ENCODE assay signal across 1 cellular context in genomic region chr17:67824735-67825626, GRCh38.
TF ChIP-seq lines count a peak whose summit lies in the region.

BPTF (plus strand) TSS chr17:67825503; CDS start chr17:67825725, 222 bp downstream.

TF ChIP-seq in HepG2, 621 proteins besides CTCF, POLR2A, EP300 and RAD21 (continued from another document and continues in another):
- TF ChIP-seq HDAC6 (IDR thresholded peaks at IDR 0.05; ENCODE audit: low read depth, low read length) (no peak), KDM6A (CRISPR knock-in tag; IDR thresholded peaks at IDR 0.05; ENCODE audit: low read depth) (no peak), RELA (CRISPR knock-in tag; IDR thresholded peaks at IDR 0.05) (0 out of 2 replicates have a peak, but pooled peaks have one; percentile 38), ZBTB8A (CRISPR knock-in tag; IDR thresholded peaks at IDR 0.05; ENCODE audit: borderline replicate concordance, low read depth) (no peak), KMT2A (CRISPR knock-in tag; IDR thresholded peaks at IDR 0.05) (peak; percentile 83), ZNF543 (CRISPR knock-in tag; IDR thresholded peaks at IDR 0.05) (peak; percentile 73), ZNF382 (CRISPR knock-in tag; IDR thresholded peaks at IDR 0.05; ENCODE audit: borderline replicate concordance) (no peak), CBX5 (CRISPR knock-in tag; IDR thresholded peaks at IDR 0.05; ENCODE audit: borderline replicate concordance) (peak; percentile 21; the same call in 1 of the 2 replicates), PRMT3 (CRISPR knock-in tag; IDR thresholded peaks at IDR 0.05; ENCODE audit: borderline replicate concordance, low read depth) (0 out of 2 replicates have a peak, but pooled peaks have one; percentile 24), ADNP (CRISPR knock-in tag; IDR thresholded peaks at IDR 0.05) (no peak), RNF2 (conservative IDR thresholded peaks at IDR 0.05; ENCODE audit: low read depth) (0 out of 2 replicates have a peak, but pooled peaks have one; percentile 37), ZNF451 (CRISPR knock-in tag; IDR thresholded peaks at IDR 0.05) (peak; percentile 83; the same call in 1 of the 2 replicates), GPN1 (CRISPR knock-in tag; IDR thresholded peaks at IDR 0.05; ENCODE audit: borderline replicate concordance) (peak; percentile 43; the same call in 1 of the 2 replicates), ZNF253 (CRISPR knock-in tag; IDR thresholded peaks at IDR 0.05; ENCODE audit: borderline replicate concordance) (peak; percentile 76; the same call in 1 of the 2 replicates), STAG1 (CRISPR knock-in tag; IDR thresholded peaks at IDR 0.05) (peak; percentile 60), ZFP82 (CRISPR knock-in tag; IDR thresholded peaks at IDR 0.05; ENCODE audit: borderline replicate concordance) (peak; percentile 79; the same call in 1 of the 2 replicates), SP2 (CRISPR knock-in tag; IDR thresholded peaks at IDR 0.05) (no peak), ZNF260 (CRISPR knock-in tag; IDR thresholded peaks at IDR 0.05; ENCODE audit: borderline replicate concordance, low read depth) (no peak), ZNF83 (CRISPR knock-in tag; IDR thresholded peaks at IDR 0.05; ENCODE audit: borderline replicate concordance) (no peak), CC2D1A (CRISPR knock-in tag; IDR thresholded peaks at IDR 0.05) (no peak), ZNF276 (CRISPR knock-in tag; IDR thresholded peaks at IDR 0.05; ENCODE audit: low read depth) (no peak), ARNTL (CRISPR knock-in tag; IDR thresholded peaks at IDR 0.05) (peak; percentile 71; the same call in 1 of the 2 replicates), ZNF3 (CRISPR knock-in tag; IDR thresholded peaks at IDR 0.05) (no peak), ZNF709 (CRISPR knock-in tag; IDR thresholded peaks at IDR 0.05) (peak; percentile 75), CEBPG (CRISPR knock-in tag; IDR thresholded peaks at IDR 0.05) (peak; percentile 37; the same call in 1 of the 2 replicates), ZBTB44 (CRISPR knock-in tag; IDR thresholded peaks at IDR 0.05) (peak; percentile 57; the same call in 1 of the 2 replicates), GFI1 (CRISPR knock-in tag; IDR thresholded peaks at IDR 0.05; ENCODE audit: borderline replicate concordance) (peak; percentile 59; the same call in 1 of the 2 replicates), ZNF343 (CRISPR knock-in tag; IDR thresholded peaks at IDR 0.05) (no peak), NPAS2 (CRISPR knock-in tag; IDR thresholded peaks at IDR 0.05; ENCODE audit: borderline replicate concordance) (no peak), ZBTB7A (CRISPR knock-in tag; IDR thresholded peaks at IDR 0.05) (no peak), TFDP2 (CRISPR knock-in tag; IDR thresholded peaks at IDR 0.05) (peak; percentile 54), HMGA1 (CRISPR knock-in tag; conservative IDR thresholded peaks at IDR 0.05) (no peak)
- TF ChIP-seq, protein P1, sequence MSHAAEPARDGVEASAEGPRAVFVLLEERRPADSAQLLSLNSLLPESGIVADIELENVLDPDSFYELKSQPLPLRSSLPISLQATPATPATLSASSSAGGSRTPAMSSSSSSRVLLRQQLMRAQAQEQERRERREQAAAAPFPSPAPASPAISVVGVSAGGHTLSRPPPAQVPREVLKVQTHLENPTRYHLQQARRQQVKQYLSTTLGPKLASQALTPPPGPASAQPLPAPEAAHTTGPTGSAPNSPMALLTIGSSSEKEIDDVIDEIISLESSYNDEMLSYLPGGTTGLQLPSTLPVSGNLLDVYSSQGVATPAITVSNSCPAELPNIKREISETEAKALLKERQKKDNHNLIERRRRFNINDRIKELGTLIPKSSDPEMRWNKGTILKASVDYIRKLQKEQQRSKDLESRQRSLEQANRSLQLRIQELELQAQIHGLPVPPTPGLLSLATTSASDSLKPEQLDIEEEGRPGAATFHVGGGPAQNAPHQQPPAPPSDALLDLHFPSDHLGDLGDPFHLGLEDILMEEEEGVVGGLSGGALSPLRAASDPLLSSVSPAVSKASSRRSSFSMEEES (CRISPR knock-in tag; IDR thresholded peaks at IDR 0.05): peak; percentile 93
- TF ChIP-seq, protein P2, sequence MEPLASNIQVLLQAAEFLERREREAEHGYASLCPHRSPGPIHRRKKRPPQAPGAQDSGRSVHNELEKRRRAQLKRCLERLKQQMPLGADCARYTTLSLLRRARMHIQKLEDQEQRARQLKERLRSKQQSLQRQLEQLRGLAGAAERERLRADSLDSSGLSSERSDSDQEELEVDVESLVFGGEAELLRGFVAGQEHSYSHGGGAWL (CRISPR knock-in tag; IDR thresholded peaks at IDR 0.05): no peak; the same call in 1 of the 2 replicates
- TF ChIP-seq, protein P3, sequence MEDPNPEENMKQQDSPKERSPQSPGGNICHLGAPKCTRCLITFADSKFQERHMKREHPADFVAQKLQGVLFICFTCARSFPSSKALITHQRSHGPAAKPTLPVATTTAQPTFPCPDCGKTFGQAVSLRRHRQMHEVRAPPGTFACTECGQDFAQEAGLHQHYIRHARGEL (CRISPR knock-in tag; IDR thresholded peaks at IDR 0.05): no peak
- TF ChIP-seq, protein P4, sequence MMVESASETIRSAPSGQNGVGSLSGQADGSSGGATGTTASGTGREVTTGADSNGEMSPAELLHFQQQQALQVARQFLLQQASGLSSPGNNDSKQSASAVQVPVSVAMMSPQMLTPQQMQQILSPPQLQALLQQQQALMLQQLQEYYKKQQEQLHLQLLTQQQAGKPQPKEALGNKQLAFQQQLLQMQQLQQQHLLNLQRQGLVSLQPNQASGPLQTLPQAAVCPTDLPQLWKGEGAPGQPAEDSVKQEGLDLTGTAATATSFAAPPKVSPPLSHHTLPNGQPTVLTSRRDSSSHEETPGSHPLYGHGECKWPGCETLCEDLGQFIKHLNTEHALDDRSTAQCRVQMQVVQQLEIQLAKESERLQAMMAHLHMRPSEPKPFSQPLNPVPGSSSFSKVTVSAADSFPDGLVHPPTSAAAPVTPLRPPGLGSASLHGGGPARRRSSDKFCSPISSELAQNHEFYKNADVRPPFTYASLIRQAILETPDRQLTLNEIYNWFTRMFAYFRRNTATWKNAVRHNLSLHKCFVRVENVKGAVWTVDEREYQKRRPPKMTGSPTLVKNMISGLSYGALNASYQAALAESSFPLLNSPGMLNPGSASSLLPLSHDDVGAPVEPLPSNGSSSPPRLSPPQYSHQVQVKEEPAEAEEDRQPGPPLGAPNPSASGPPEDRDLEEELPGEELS (CRISPR knock-in tag; IDR thresholded peaks at IDR 0.05): peak; percentile 32; the same call in 1 of the 2 replicates
- TF ChIP-seq, protein P5, sequence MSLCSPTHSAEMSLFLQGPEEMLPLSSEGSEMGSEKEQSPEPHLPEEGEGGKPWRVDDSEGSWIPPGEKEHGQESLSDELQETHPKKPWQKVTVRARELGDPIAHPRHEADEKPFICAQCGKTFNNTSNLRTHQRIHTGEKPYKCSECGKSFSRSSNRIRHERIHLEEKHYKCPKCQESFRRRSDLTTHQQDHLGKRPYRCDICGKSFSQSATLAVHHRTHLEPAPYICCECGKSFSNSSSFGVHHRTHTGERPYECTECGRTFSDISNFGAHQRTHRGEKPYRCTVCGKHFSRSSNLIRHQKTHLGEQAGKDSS (CRISPR knock-in tag; IDR thresholded peaks at IDR 0.05; ENCODE audit: borderline replicate concordance, low read depth): peak; percentile 90; the same call in 1 of the 2 replicates
- TF ChIP-seq, protein P6, sequence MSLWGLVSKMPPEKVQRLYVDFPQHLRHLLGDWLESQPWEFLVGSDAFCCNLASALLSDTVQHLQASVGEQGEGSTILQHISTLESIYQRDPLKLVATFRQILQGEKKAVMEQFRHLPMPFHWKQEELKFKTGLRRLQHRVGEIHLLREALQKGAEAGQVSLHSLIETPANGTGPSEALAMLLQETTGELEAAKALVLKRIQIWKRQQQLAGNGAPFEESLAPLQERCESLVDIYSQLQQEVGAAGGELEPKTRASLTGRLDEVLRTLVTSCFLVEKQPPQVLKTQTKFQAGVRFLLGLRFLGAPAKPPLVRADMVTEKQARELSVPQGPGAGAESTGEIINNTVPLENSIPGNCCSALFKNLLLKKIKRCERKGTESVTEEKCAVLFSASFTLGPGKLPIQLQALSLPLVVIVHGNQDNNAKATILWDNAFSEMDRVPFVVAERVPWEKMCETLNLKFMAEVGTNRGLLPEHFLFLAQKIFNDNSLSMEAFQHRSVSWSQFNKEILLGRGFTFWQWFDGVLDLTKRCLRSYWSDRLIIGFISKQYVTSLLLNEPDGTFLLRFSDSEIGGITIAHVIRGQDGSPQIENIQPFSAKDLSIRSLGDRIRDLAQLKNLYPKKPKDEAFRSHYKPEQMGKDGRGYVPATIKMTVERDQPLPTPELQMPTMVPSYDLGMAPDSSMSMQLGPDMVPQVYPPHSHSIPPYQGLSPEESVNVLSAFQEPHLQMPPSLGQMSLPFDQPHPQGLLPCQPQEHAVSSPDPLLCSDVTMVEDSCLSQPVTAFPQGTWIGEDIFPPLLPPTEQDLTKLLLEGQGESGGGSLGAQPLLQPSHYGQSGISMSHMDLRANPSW (CRISPR knock-in tag; IDR thresholded peaks at IDR 0.05; ENCODE audit: borderline replicate concordance): no peak
- TF ChIP-seq, protein P7, sequence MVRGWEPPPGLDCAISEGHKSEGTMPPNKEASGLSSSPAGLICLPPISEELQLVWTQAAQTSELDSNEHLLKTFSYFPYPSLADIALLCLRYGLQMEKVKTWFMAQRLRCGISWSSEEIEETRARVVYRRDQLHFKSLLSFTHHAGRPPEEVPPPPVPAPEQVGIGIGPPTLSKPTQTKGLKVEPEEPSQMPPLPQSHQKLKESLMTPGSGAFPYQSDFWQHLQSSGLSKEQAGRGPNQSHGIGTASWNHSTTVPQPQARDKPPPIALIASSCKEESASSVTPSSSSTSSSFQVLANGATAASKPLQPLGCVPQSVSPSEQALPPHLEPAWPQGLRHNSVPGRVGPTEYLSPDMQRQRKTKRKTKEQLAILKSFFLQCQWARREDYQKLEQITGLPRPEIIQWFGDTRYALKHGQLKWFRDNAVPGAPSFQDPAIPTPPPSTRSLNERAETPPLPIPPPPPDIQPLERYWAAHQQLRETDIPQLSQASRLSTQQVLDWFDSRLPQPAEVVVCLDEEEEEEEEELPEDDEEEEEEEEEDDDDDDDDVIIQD (CRISPR knock-in tag; IDR thresholded peaks at IDR 0.05; ENCODE audit: low read depth): peak; percentile 71; the same call in 1 of the 2 replicates
- TF ChIP-seq, protein P8, sequence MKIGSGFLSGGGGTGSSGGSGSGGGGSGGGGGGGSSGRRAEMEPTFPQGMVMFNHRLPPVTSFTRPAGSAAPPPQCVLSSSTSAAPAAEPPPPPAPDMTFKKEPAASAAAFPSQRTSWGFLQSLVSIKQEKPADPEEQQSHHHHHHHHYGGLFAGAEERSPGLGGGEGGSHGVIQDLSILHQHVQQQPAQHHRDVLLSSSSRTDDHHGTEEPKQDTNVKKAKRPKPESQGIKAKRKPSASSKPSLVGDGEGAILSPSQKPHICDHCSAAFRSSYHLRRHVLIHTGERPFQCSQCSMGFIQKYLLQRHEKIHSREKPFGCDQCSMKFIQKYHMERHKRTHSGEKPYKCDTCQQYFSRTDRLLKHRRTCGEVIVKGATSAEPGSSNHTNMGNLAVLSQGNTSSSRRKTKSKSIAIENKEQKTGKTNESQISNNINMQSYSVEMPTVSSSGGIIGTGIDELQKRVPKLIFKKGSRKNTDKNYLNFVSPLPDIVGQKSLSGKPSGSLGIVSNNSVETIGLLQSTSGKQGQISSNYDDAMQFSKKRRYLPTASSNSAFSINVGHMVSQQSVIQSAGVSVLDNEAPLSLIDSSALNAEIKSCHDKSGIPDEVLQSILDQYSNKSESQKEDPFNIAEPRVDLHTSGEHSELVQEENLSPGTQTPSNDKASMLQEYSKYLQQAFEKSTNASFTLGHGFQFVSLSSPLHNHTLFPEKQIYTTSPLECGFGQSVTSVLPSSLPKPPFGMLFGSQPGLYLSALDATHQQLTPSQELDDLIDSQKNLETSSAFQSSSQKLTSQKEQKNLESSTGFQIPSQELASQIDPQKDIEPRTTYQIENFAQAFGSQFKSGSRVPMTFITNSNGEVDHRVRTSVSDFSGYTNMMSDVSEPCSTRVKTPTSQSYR (CRISPR knock-in tag; IDR thresholded peaks at IDR 0.05; ENCODE audit: borderline replicate concordance): peak; percentile 61; the same call in 1 of the 2 replicates
